Comparison of ENCODE assay signal across 1 cellular context in the genomic region with DNA sequence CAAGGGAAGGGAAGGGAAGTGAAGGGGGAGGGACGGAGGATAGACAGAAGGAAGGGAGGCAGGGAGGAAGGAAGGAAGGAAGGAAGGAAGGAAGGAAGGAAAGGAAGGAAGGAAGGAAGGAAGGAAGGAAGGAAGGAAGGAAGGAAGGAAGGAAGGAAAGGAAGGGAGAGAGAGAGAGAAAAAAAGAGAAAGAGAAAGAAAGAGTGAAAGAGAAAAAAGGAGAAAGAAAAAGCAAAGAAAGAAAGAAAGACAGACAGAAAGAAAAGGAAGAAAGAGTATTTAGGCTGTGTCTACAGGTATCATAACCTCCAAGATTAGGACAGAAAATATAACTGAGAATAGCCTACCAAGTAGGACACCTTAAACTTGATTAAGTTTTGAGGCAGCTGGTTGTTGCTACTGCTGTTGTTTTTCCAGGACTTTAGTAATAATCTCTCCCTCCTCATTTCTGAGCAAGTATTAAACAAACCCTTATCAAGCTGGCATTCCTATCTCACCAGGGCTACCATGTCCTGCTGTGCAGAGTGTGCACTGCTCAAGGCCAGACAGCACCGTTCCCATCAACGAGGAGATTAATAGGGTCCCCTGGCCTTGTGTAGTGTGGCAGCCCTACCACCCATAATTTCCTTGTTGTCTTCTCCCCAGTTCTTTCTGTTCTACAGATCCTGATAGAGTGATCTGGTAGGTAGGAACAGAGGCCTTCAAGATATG.
TF ChIP-seq lines count a peak whose summit lies in the region.

No MANE protein-coding gene starts in this region.

TF ChIP-seq in IMR-90, 13 proteins besides CTCF, POLR2A, EP300 and RAD21 (continued from another document):
- TF ChIP-seq, protein P1, sequence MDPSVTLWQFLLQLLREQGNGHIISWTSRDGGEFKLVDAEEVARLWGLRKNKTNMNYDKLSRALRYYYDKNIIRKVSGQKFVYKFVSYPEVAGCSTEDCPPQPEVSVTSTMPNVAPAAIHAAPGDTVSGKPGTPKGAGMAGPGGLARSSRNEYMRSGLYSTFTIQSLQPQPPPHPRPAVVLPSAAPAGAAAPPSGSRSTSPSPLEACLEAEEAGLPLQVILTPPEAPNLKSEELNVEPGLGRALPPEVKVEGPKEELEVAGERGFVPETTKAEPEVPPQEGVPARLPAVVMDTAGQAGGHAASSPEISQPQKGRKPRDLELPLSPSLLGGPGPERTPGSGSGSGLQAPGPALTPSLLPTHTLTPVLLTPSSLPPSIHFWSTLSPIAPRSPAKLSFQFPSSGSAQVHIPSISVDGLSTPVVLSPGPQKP (IDR thresholded peaks at IDR 0.05; ENCODE audit: borderline replicate concordance, low read depth, low read length): no peak
- TF ChIP-seq MXI1 (IDR thresholded peaks at IDR 0.05; ENCODE audit: borderline replicate concordance, low read depth, low read length): no peak
